ENCODE assay signal across 8 cellular contexts in the genomic region with DNA sequence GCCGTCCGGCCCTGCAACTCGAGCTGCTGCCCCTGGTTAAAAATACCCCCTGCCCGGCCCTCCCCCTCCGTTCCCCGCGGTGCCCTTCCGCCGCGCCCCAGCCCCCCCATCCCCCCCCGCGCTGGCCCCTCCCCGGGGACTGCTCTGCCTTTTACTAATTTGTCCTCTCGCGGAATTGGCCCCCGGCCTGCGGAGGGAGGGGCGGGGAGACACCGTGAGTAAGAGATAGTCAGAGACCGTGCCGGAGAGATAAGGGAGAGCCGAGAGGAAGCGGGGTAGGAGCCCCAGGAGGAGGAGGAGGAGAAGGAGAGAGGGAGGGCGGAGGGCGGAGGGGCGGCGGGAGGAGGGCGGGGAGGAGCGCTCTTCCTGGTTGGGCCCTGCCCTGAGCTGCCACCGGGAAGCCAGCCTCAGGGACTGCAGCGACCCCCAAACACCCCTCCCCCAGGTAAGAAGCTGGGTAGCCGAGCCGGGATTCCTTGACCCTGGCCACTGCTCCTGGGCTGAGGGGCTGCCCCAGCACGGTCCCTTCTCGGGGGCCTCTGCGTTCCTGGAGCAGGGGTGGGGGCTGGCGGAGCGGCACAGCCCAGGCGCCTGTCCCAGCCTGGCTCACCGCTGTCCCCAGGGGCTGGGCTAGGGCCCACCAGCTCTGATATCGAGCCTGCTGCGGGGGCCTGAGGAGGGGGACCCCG. TPM values are rescaled to one million over a fixed set of nuclear protein-coding genes. Genes with fewer than 3 reads are reported as not detected.
DNase-seq lines count a peak whose midpoint lies in the region; ATAC-seq, FAIRE-seq and TF ChIP-seq lines count a peak whose summit lies in the region.

TSS of gene CAPN1 (plus strand) at position 360 of the 689 bp plus-strand sequence. CDS start 774 bp downstream, outside the sequence.

- no peaks in the 10 kb centered on the region for H3K9me3 ChIP-seq in kidney (ENCODE audit: control insufficient read depth in 1 of 2, low read length in 2 of 2)

- H3K27ac Mint-ChIP-seq in central memory CD8-positive, alpha-beta T cell (ENCODE audit: low read depth): peak within 1 kb of the TSS; percentile 87

- intact Hi-C loops in kidney (cut with DNase I): no loop called here

- peaks cover 31% of the 10 kb centered on the region for H3K4me1 Mint-ChIP-seq in central memory CD8-positive, alpha-beta T cell

- peak within 1 kb of the TSS; percentile 89 to 91 for H3K27ac ChIP-seq in kidney (ENCODE audit: low read depth in 2 of 2, low read length in 2 of 2)

- peak; percentile 66 for ATAC-seq in HG02852 (IDR thresholded peaks at IDR 0.05; ENCODE audit: unreplicated experiment)
- peak; percentile 87 to 89 for ATAC-seq in activated CD4-positive, CD25-positive, alpha-beta regulatory T cell treated with anti-CD3 and anti-CD28 coated beads, Interleukin-2, amount 50 U/mL, for 24 hours
- ATAC-seq in central memory CD8-positive, alpha-beta T cell (replicated peaks; ENCODE audit: extremely low read depth, poor library complexity, severe bottlenecking): peak; percentile 71

- H3K9me3 Mint-ChIP-seq in central memory CD8-positive, alpha-beta T cell: no peaks in the 10 kb centered on the region

- H3K36me3 ChIP-seq in kidney (ENCODE audit: control insufficient read depth in 1 of 2, insufficient read depth in 2 of 2, low read length in 2 of 2): peaks cover 3 to 13% of the 10 kb centered on the region in 2 donors

- FAIRE-seq in kidney (lab: Jason Lieb, UNC): no peak

- TF ChIP-seq CTCF in GM12865 (IDR thresholded peaks at IDR 0.05; ENCODE audit: insufficient read depth, low read depth, low read length, missing control alignments): no peak
- TF ChIP-seq CTCF in kidney (IDR thresholded peaks at IDR 0.05; ENCODE audit: borderline replicate concordance, extremely low read depth, insufficient read depth): no peak

- peaks cover 0 to 19% of the 10 kb centered on the region in 2 donors for H3K4me1 ChIP-seq in kidney (ENCODE audit: control insufficient read depth in 1 of 2, insufficient read depth in 1 of 2, low read depth in 1 of 2, low read length in 2 of 2)

- DNase-seq in GM12865 (ENCODE audit: low read depth): peak; percentile 88
- peak; percentile 68 for DNase-seq in NCI-H2227 (lab: John Stamatoyannopoulos, UW; ENCODE audit: unreplicated experiment)
- peak in 1 of 2 donors; percentile 43 for DNase-seq in central memory CD8-positive, alpha-beta T cell (ENCODE audit: low spot score in 2 of 2)
- DNase-seq in kidney: peak; percentile 94
- peak; percentile 45 to 59 for DNase-seq in stimulated activated CD4-positive, alpha-beta T cell treated with anti-CD3 and anti-CD28 coated beads, Interleukin-15, amount 100 ng/mL, for 1 hour (ENCODE audit: low read depth in 1 of 2, low spot score in 1 of 2)
- no peak for DNase-seq in KG1 (lab: John Stamatoyannopoulos, UW)

- H3K27me3 Mint-ChIP-seq in central memory CD8-positive, alpha-beta T cell: no peaks in the 10 kb centered on the region

- peak within 1 kb of the TSS; percentile 89 for H3K4me3 Mint-ChIP-seq in central memory CD8-positive, alpha-beta T cell

- H3K9ac ChIP-seq in kidney (ENCODE audit: low read length in 2 of 2): peak within 1 kb of the TSS; percentile 74 to 94

- H3K4me3 ChIP-seq in GM12865 (ENCODE audit: low read depth, low read length) (peak within 1 kb of the TSS; percentile 76), kidney (ENCODE audit: low read length in 2 of 2) (peak within 1 kb of the TSS; percentile 76 to 85)

- peaks cover 5% of the 10 kb centered on the region for H3K36me3 Mint-ChIP-seq in central memory CD8-positive, alpha-beta T cell (ENCODE audit: insufficient read depth)

RNA-seq across cellular contexts. Expression of gene CAPN1, which starts in this region (rescaled TPM):
- 328 TPM for total RNA-seq in kidney
- polyA plus RNA-seq in kidney (ENCODE audit: insufficient read depth, low read depth, low replicate concordance): 92.5 TPM
